In the genomic region with DNA sequence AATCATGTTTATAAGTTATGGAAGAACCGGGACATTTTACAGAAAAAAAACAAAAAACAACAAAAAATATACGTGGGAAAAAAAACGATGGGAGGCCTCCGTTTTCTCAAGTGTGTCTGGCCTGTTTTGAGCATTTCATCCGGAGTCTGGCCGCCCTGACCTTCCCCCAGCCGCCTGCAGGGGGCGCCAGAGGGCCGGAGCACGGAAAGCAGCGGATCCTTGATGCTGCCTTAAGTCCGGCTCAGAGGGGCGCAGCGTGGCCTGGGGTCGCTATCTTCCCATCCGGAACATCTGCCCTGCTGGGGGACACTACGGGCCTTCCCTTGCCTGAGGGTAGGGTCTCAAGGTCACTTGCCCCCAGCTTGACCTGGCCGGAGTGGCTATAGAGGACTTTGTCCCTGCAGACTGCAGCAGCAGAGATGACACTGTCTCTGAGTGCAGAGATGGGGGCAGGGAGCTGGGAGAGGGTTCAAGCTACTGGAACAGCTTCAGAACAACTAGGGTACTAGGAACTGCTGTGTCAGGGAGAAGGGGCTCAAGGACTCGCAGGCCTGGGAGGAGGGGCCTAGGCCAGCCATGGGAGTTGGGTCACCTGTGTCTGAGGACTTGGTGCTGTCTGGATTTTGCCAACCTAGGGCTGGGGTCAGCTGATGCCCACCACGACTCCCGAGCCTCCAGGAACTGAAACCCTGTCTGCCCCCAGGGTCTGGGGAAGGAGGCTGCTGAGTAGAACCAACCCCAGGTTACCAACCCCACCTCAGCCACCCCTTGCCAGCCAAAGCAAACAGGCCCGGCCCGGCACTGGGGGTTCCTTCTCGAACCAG, we compare ENCODE assay signal across 8 cellular contexts. TPM values are rescaled to one million over a fixed set of nuclear protein-coding genes. Genes with fewer than 3 reads are reported as not detected.
A peak's percentile ranks its signal among the peaks of the same experiment; 100 is the strongest.
DNase-seq lines count a peak whose midpoint lies in the region; ATAC-seq and TF ChIP-seq lines count a peak whose summit lies in the region.

No MANE protein-coding gene starts in this region.

- no peaks in the 10 kb centered on the region for H3K27me3 ChIP-seq in lung (ENCODE audit: control insufficient read depth, insufficient read depth)

- peaks cover 7 to 25% of the 10 kb centered on the region in 2 donors for H3K36me3 ChIP-seq in lung (ENCODE audit: control insufficient read depth in 2 of 2, insufficient read depth in 2 of 2, low read length in 2 of 2)

- peak; percentile 96 for TF ChIP-seq CTCF in lung (IDR thresholded peaks at IDR 0.05; ENCODE audit: control extremely low read depth, extremely low read depth)

- H3K4me3 ChIP-seq in lung = no peak overlapping the region

- no peak overlapping the region for H3K27ac ChIP-seq in lung (ENCODE audit: low read depth in 1 of 2, low read length in 1 of 2)

- no peaks in the 10 kb centered on the region for H3K4me1 ChIP-seq in lung (ENCODE audit: control insufficient read depth in 2 of 2, insufficient read depth in 2 of 2, low read length in 2 of 2)

- WGBS in lung, 2 donors = 21 to 30% methylated on average over 24 of the region's 24 CpGs

- peak; percentile 29 to 39 for DNase-seq in NCI-H2081 (lab: John Stamatoyannopoulos, UW)
- no peak for DNase-seq in NCI-H2081 treated with DMSO at 0.1 percent for 48 hours (lab: John Stamatoyannopoulos, UW)
- peak; percentile 43 for DNase-seq in NCI-H226
- peak; percentile 78 to 82 for DNase-seq in activated CD4-positive, alpha-beta T cell treated with anti-CD3 and anti-CD28 coated beads, Interleukin-2, amount 50 U/mL, for 48 hours
- DNase-seq in dermis blood vessel endothelial cell = peak; percentile 76
- DNase-seq in lung (ENCODE audit: low spot score) = peak; percentile 78
- DNase-seq in stimulated activated CD8-positive, alpha-beta memory T cell treated with anti-CD3 and anti-CD28 coated beads, Interleukin-15, amount 100 ng/mL, for 48 hours (ENCODE audit: low read depth in 2 of 2) = peak; percentile 51 to 66

- ATAC-seq in lung (ENCODE audit: insufficient read depth, low FRiP score) = peak; percentile 59
- ATAC-seq in HG02571 (IDR thresholded peaks at IDR 0.05; ENCODE audit: unreplicated experiment) = no peak

- no peaks in the 10 kb centered on the region for H3K9me3 ChIP-seq in lung (ENCODE audit: control insufficient read depth in 2 of 2, insufficient read depth in 1 of 2, low read length in 1 of 2)

RNA-seq across cellular contexts. Expression of a gene that starts 1.8 kb away (rescaled TPM):
- total RNA-seq in dermis blood vessel endothelial cell (4.0 and 7.8 TPM in 2 replicates), lung (100 to 1,000 TPM in 1 of 2 donors, 10 to 100 TPM in 1; 80.8 to 177 TPM)
- polyA plus RNA-seq in lung = 1,000 to 10,000 TPM in 1 of 2 donors, 100 to 1,000 TPM in 1; 235 to 1,011 TPM

RNA-seq across cellular contexts. Expression of a gene that starts 10.6 kb away (rescaled TPM):
- total RNA-seq in dermis blood vessel endothelial cell (1.7 and 1.9 TPM in 2 replicates), lung (100 to 1,000 TPM in 1 of 2 donors, 10 to 100 TPM in 1; 14.0 to 282 TPM)
- polyA plus RNA-seq in lung = 1,000 to 10,000 TPM in 1 of 2 donors, 100 to 1,000 TPM in 1; 153 to 1,030 TPM

RNA-seq across cellular contexts. Expression of a gene that starts 12.8 kb away (rescaled TPM):
- total RNA-seq in dermis blood vessel endothelial cell (50.0 and 81.6 TPM in 2 replicates), lung (10 to 100 TPM; 17.6 to 76.8 TPM)
- 10 to 100 TPM; 55.0 to 69.4 TPM for polyA plus RNA-seq in lung

RNA-seq across cellular contexts. Expression of a gene that starts 38.2 kb away (rescaled TPM):
- total RNA-seq in dermis blood vessel endothelial cell (not detected in 2 replicates), lung (not detected)
- polyA plus RNA-seq in lung = under 1 TPM in 1 of 2 donors, not detected in 1; 0.98 TPM

RNA-seq across cellular contexts. Expression of a gene that starts 42.0 kb away (rescaled TPM):
- total RNA-seq in dermis blood vessel endothelial cell = not detected in 2 replicates
- total RNA-seq in lung = 1 to 10 TPM; 1.8 to 8.0 TPM
- 10 to 100 TPM; 12.2 to 21.5 TPM for polyA plus RNA-seq in lung
